Comparison of ENCODE assay signal across 14 cellular contexts in genomic region chr15:95162967-95163531, GRCh38.
DNase-seq lines count a peak whose midpoint lies in the region; ATAC-seq, FAIRE-seq and TF ChIP-seq lines count a peak whose summit lies in the region.
"Had no signal": no experiment of that assay in that cellular context is flagged by ENCODE, and none has a peak within 500 bp of the region (broad histone marks: within the 10 kb centered on the region; RNA-seq: fewer than 3 reads in every experiment).

No MANE protein-coding gene starts in this region.

- peak; percentile 85 for FAIRE-seq in H54 (lab: Jason Lieb, UNC)
- peak; percentile 13 for FAIRE-seq in keratinocyte (lab: Jason Lieb, UNC)

- DNase-seq in H54 (ENCODE audit: insufficient read length, low spot score), result no peak
- peak; percentile 10 for DNase-seq in astrocyte of the hippocampus (ENCODE audit: low read depth, low spot score)
- no peak for DNase-seq in keratinocyte (ENCODE audit: low read depth, low spot score)
- DNase-seq in tibial artery, result peak in 1 of 2 donors; percentile 56
- DNase-seq in HEK293T (ENCODE audit: extremely low spot score), result no peak
- DNase-seq in COR-L47 (lab: John Stamatoyannopoulos, UW), result no peak
- DNase-seq in foreskin melanocyte, result no peak
- DNase-seq: DMS79 treated with DMSO at 0.1 percent for 48 hours; heart left ventricle; NCI-H1092 treated with DMSO at 0.1 percent for 48 hours; stimulated activated CD4-positive, alpha-beta T cell treated with anti-CD3 and anti-CD28 coated beads, Interleukin-2, amount 100 ng/mL, for 48 hours had no signal

- H2AFZ ChIP-seq in keratinocyte (ENCODE audit: control insufficient read depth, low read length), result no peak overlapping the region

- no peaks in the 10 kb centered on the region for H3K9me1 ChIP-seq in keratinocyte (ENCODE audit: control insufficient read depth, extremely low read depth, insufficient read depth, low read length)

- TF ChIP-seq CTCF in keratinocyte (optimal IDR thresholded peaks at IDR 0.05 in 1 of 3, IDR thresholded peaks at IDR 0.05 in 1 of 3, conservative IDR thresholded peaks at IDR 0.05 in 1 of 3; ENCODE audit: extremely low read depth in 1 of 3, insufficient read depth in 2 of 3, low read length in 3 of 3) (no peak), tibial artery (IDR thresholded peaks at IDR 0.05) (no peak)

- no peak overlapping the region for H3K4me2 ChIP-seq in keratinocyte (ENCODE audit: control insufficient read depth, extremely low read depth, insufficient read depth, low read depth, low read length)

- no peak overlapping the region for H3K9ac ChIP-seq in keratinocyte (ENCODE audit: control insufficient read depth, extremely low read depth, insufficient read depth, low read length)

- H3K4me1 ChIP-seq in keratinocyte (ENCODE audit: control insufficient read depth, extremely low read depth, insufficient read depth, low read length) (no peaks in the 10 kb centered on the region), tibial artery (peaks cover 0 to 31% (median 13%) of the 10 kb centered on the region in 4 donors)
- H3K4me1 ChIP-seq: HAP-1 had no signal

- H3K79me2 ChIP-seq in keratinocyte (ENCODE audit: control insufficient read depth, insufficient read depth, low read length), result no peaks in the 10 kb centered on the region

- no peak for ATAC-seq in HG03342 (IDR thresholded peaks at IDR 0.05; ENCODE audit: unreplicated experiment)

- intact Hi-C loops in tibial artery (cut with DNase I; ENCODE audit: low total_unique reads), result no loop called here

- H3K27me3 ChIP-seq in keratinocyte (ENCODE audit: control insufficient read depth, extremely low read depth, insufficient read depth, low read length) (no peaks in the 10 kb centered on the region), tibial artery (no peaks in the 10 kb centered on the region)
- H3K27me3 ChIP-seq: cardiac muscle cell had no signal

- POLR2A ChIA-PET in HEK293T (lab: Yijun Ruan, JAX), result interaction anchor here (0.7 kb wide), 1 partner anchor 12 kb away, joined by 3 read pairs; no protein-coding TSS in a partner anchor

- dilution Hi-C loops in keratinocyte (cut with MboI; ENCODE audit: extremely low pct_ligation_motif_present, low sequenced_read_pairs), result no loop called here

- H3K4me3 ChIP-seq in keratinocyte (ENCODE audit: control insufficient read depth in 2 of 3, extremely low read depth in 1 of 3, insufficient read depth in 2 of 3, low read depth in 1 of 3, low read length in 3 of 3) (no peak overlapping the region), tibial artery (no peak overlapping the region)
- H3K4me3 ChIP-seq: cardiac muscle cell, HAP-1, heart left ventricle had no signal

- H3K27ac ChIP-seq in keratinocyte (ENCODE audit: control insufficient read depth, insufficient read depth, low read length) (no peak overlapping the region), tibial artery (peak overlapping the region; percentile 66 to 74)
- H3K27ac ChIP-seq: cardiac muscle cell had no signal

- H3K36me3 ChIP-seq in keratinocyte (ENCODE audit: control insufficient read depth in 2 of 2, extremely low read depth in 1 of 2, insufficient read depth in 2 of 2, low read length in 2 of 2) (no peaks in the 10 kb centered on the region), tibial artery (no peaks in the 10 kb centered on the region)
- H3K36me3 ChIP-seq: cardiac muscle cell, HAP-1, heart left ventricle had no signal

- CTCF ChIA-PET in HEK293T (lab: Yijun Ruan, JAX), result no interaction called here

- no peaks in the 10 kb centered on the region for H4K20me1 ChIP-seq in keratinocyte (ENCODE audit: control insufficient read depth, extremely low read depth, insufficient read depth, low read length)

- no peaks in the 10 kb centered on the region for H3K9me3 ChIP-seq in keratinocyte (ENCODE audit: control insufficient read depth, low read depth, low read length)
- H3K9me3 ChIP-seq in tibial artery, result no peaks in the 10 kb centered on the region
- H3K9me3 ChIP-seq: HAP-1 had no signal

- no peak for TF ChIP-seq POLR2A in H54 (IDR thresholded peaks at IDR 0.05; ENCODE audit: low read depth, low read length)

TF ChIP-seq in HEK293T, 16 proteins besides CTCF, POLR2A, EP300 and RAD21:
- TF ChIP-seq CTBP1 (IDR thresholded peaks at IDR 0.05; ENCODE audit: borderline replicate concordance) (no peak), SUZ12 (IDR thresholded peaks at IDR 0.05) (no peak), L3MBTL2 (conservative IDR thresholded peaks at IDR 0.05) (no peak), FOXK2 (IDR thresholded peaks at IDR 0.05) (no peak), LEF1 (IDR thresholded peaks at IDR 0.05; ENCODE audit: borderline replicate concordance) (no peak), SP1 (IDR thresholded peaks at IDR 0.05) (no peak), ZNF384 (IDR thresholded peaks at IDR 0.05) (no peak), FOXA1 (IDR thresholded peaks at IDR 0.05) (no peak), NFRKB (IDR thresholded peaks at IDR 0.05) (no peak), HDGF (IDR thresholded peaks at IDR 0.05; ENCODE audit: borderline replicate concordance) (no peak), PKNOX1 (IDR thresholded peaks at IDR 0.05) (no peak), TARDBP (IDR thresholded peaks at IDR 0.05) (no peak), ARNT (IDR thresholded peaks at IDR 0.05) (no peak), ELF4 (IDR thresholded peaks at IDR 0.05) (no peak), BHLHE40 (IDR thresholded peaks at IDR 0.05; ENCODE audit: borderline replicate concordance) (no peak), FOXM1 (IDR thresholded peaks at IDR 0.05; ENCODE audit: borderline replicate concordance) (no peak)
